ENCODE assay signal across 8 cellular contexts in genomic region chr14:99884834-99885648, GRCh38.
DNase-seq lines count a peak whose midpoint lies in the region; ATAC-seq and FAIRE-seq lines count a peak whose summit lies in the region.

No MANE protein-coding gene starts in this region.

- peak; percentile 41 to 64 (median 58) for DNase-seq in CD4-positive, alpha-beta memory T cell
- DNase-seq in GM18507 (ENCODE audit: extremely low spot score, insufficient read length, low read depth) (peak; percentile 37), Kasumi-1 (lab: John Stamatoyannopoulos, UW) (peak; percentile 66 to 83), RCC 7860 (ENCODE audit: low spot score) (peak; percentile 35), memory B cell (ENCODE audit: low spot score in 2 of 2) (peak in 1 of 2 donors; percentile 17), posterior cingulate gyrus (no peak)
- DNase-seq in effector CD4-positive, alpha-beta T cell: peak; percentile 9

- peaks cover 4% of the 10 kb centered on the region for H3K27me3 ChIP-seq in CD4-positive, alpha-beta memory T cell (ENCODE audit: insufficient read depth, low read length)

- no peaks in the 10 kb centered on the region for H3K9me3 ChIP-seq in CD4-positive, alpha-beta memory T cell (ENCODE audit: control insufficient read depth in 1 of 2, low read length in 2 of 2)

- H3K27me3 Mint-ChIP-seq in CD4-positive, alpha-beta memory T cell: peaks cover 12 to 13% of the 10 kb centered on the region in 2 donors
- peaks cover 12% of the 10 kb centered on the region for H3K27me3 Mint-ChIP-seq in memory B cell

- intact Hi-C loops in CD4-positive, alpha-beta memory T cell (cut with micrococcal nuclease): loop anchor here (1.0 kb wide), 1 partner anchor 155 kb away; no protein-coding TSS in a partner anchor
- intact Hi-C loops in posterior cingulate gyrus (cut with DNase I): loop anchor here (1.0 to 5.0 kb wide), 3 partner anchors 93 to 202 kb away; partner anchors contain the start of gene EML1

- no peak overlapping the region for H3K4me3 ChIP-seq in CD4-positive, alpha-beta memory T cell (ENCODE audit: low read length in 2 of 2)

- FAIRE-seq in GM18507 (lab: Jason Lieb, UNC) (peak; percentile 82), RCC 7860 (lab: Jason Lieb, UNC) (peak; percentile 58)

- no peak overlapping the region for H3K4me3 Mint-ChIP-seq in CD4-positive, alpha-beta memory T cell
- no peak overlapping the region for H3K4me3 Mint-ChIP-seq in memory B cell

- no peaks in the 10 kb centered on the region for H3K4me1 Mint-ChIP-seq in CD4-positive, alpha-beta memory T cell
- no peaks in the 10 kb centered on the region for H3K4me1 Mint-ChIP-seq in memory B cell

- POLR2A ChIA-PET in CD4-positive, alpha-beta memory T cell (lab: Charles Lee; ENCODE audit: partially characterized antibody): no interaction called here

- CTCF ChIA-PET in CD4-positive, alpha-beta memory T cell (lab: Charles Lee; ENCODE audit: partially characterized antibody): interaction anchor here (0.6 to 4.4 kb wide), 19 partner anchors 10 to 1880 kb away, joined by 3 to 31 read pairs (median 4); no protein-coding TSS in a partner anchor

- no peak overlapping the region for H3K27ac Mint-ChIP-seq in CD4-positive, alpha-beta memory T cell
- H3K27ac Mint-ChIP-seq in memory B cell: no peak overlapping the region

- no peaks in the 10 kb centered on the region for H3K4me1 ChIP-seq in CD4-positive, alpha-beta memory T cell (ENCODE audit: insufficient read depth, low read length)

- no peak overlapping the region for H3K27ac ChIP-seq in CD4-positive, alpha-beta memory T cell (ENCODE audit: low read depth, low read length)

- no peaks in the 10 kb centered on the region for H3K36me3 Mint-ChIP-seq in CD4-positive, alpha-beta memory T cell
- no peaks in the 10 kb centered on the region for H3K36me3 Mint-ChIP-seq in memory B cell

- peak; percentile 50 for ATAC-seq in memory B cell (ENCODE audit: low read depth)
- no peak for ATAC-seq in HG03460 (IDR thresholded peaks at IDR 0.05; ENCODE audit: unreplicated experiment)

- H3K36me3 ChIP-seq in CD4-positive, alpha-beta memory T cell (ENCODE audit: insufficient read depth, low read length): no peaks in the 10 kb centered on the region

- no peaks in the 10 kb centered on the region for H3K9me3 Mint-ChIP-seq in CD4-positive, alpha-beta memory T cell
- H3K9me3 Mint-ChIP-seq in memory B cell: no peaks in the 10 kb centered on the region

Comparison
In these comparisons a context has a peak if more than half of its experiments do, and no peak if none do; other contexts are left out.
1. DNase-seq: peak in CD4-positive, alpha-beta memory T cell (5 of 5), GM18507 (single experiment), Kasumi-1 (2 of 2), RCC 7860 (single experiment) and effector CD4-positive, alpha-beta T cell (single experiment); none in posterior cingulate gyrus (0 of 10).